1 cellular context compared by ENCODE assay signal in the genomic region with DNA sequence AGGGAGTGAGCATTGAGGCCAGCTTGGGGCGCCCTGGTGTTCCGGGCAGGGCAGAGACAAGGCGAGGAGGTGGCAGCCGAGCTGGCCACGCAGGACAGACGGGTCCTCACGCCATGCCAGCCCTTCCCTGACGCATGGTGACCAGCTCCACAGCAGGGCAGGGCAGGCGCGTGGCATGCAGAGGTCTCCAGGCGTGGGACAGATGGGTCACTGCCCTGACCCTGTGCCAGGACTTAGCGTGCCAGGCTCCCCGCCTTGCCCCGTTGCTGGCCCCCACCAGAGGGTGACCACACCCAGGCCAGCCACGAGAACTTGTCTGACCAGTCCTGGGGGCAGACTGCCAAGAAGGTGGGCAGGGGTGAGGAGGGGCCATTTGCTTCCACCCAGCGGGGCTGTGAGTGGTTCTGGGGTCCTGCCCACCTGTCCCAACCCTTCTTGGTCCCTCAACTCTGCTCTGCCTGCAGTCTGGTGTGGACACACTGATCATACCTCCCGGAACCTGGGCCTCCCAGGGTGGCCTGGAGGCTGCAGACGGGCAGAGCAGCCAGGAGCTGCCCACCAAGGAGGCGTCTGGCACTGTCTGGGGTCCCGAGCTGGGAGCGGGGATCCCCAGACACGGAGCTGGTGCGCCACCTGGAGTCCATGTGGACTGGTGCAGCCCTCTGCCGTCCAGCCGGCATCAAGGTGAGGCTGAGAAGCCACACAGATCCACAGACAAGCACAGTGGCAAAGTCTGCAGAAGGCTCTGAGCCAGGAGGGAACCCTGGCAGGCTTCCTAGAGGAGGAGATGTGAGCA.
TF ChIP-seq lines count a peak whose summit lies in the region.

A gene (plus strand): TSS at position 446 of the 796 bp plus-strand sequence. CDS start 834 bp downstream, outside the sequence.

TF ChIP-seq in HepG2, 621 proteins besides CTCF, POLR2A, EP300 and RAD21 (continued from another document and continues in another):
- TF ChIP-seq, protein P1, sequence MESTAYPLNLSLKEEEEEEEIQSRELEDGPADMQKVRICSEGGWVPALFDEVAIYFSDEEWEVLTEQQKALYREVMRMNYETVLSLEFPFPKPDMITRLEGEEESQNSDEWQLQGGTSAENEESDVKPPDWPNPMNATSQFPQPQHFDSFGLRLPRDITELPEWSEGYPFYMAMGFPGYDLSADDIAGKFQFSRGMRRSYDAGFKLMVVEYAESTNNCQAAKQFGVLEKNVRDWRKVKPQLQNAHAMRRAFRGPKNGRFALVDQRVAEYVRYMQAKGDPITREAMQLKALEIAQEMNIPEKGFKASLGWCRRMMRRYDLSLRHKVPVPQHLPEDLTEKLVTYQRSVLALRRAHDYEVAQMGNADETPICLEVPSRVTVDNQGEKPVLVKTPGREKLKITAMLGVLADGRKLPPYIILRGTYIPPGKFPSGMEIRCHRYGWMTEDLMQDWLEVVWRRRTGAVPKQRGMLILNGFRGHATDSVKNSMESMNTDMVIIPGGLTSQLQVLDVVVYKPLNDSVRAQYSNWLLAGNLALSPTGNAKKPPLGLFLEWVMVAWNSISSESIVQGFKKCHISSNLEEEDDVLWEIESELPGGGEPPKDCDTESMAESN (CRISPR knock-in tag; conservative IDR thresholded peaks at IDR 0.05) = peak; percentile 52; the same call in 1 of the 2 replicates
- TF ChIP-seq ZNF501 (CRISPR knock-in tag; IDR thresholded peaks at IDR 0.05) (no peak), JDP2 (CRISPR knock-in tag; IDR thresholded peaks at IDR 0.05; ENCODE audit: borderline replicate concordance) (no peak), FOXC1 (CRISPR knock-in tag; IDR thresholded peaks at IDR 0.05; ENCODE audit: borderline replicate concordance) (no peak), YY1 (IDR thresholded peaks at IDR 0.05; ENCODE audit: insufficient read depth, insufficient replicate concordance, low read depth, low read length) (peak; percentile 13), SAP130 (CRISPR knock-in tag; IDR thresholded peaks at IDR 0.05; ENCODE audit: low read depth) (peak; percentile 50; the same call in 1 of the 2 replicates), CCDC6 (CRISPR knock-in tag; IDR thresholded peaks at IDR 0.05) (no peak), ZNF629 (CRISPR knock-in tag; conservative IDR thresholded peaks at IDR 0.05) (0 out of 2 replicates have a peak, but pooled peaks have one; percentile 10), ZNF263 (CRISPR knock-in tag; IDR thresholded peaks at IDR 0.05) (no peak), HOXA7 (CRISPR knock-in tag; IDR thresholded peaks at IDR 0.05) (no peak), ZNF850 (CRISPR knock-in tag; conservative IDR thresholded peaks at IDR 0.05) (no peak), DNMT3B (CRISPR knock-in tag; conservative IDR thresholded peaks at IDR 0.05) (no peak), SKI (IDR thresholded peaks at IDR 0.05; ENCODE audit: partially characterized antibody) (peak; percentile 80), AKAP8 (CRISPR knock-in tag; IDR thresholded peaks at IDR 0.05) (peak; percentile 98), AGO2 (optimal IDR thresholded peaks at IDR 0.05; ENCODE audit: low read depth, low read length) (peak; percentile 65), MTA1 (CRISPR knock-in tag; IDR thresholded peaks at IDR 0.05; ENCODE audit: borderline replicate concordance) (peak; percentile 51; the same call in 1 of the 2 replicates), ZNF879 (CRISPR knock-in tag; IDR thresholded peaks at IDR 0.05) (no peak), ZNF841 (CRISPR knock-in tag; IDR thresholded peaks at IDR 0.05; ENCODE audit: borderline replicate concordance) (no peak), JUN (CRISPR knock-in tag; IDR thresholded peaks at IDR 0.05) (no peak), RFXANK (CRISPR knock-in tag; IDR thresholded peaks at IDR 0.05) (no peak), KAT8 (CRISPR knock-in tag; IDR thresholded peaks at IDR 0.05) (no peak), SP1 (IDR thresholded peaks at IDR 0.05) (no peak), SP1 (CRISPR knock-in tag; IDR thresholded peaks at IDR 0.05) (peak; percentile 27; the same call in 1 of the 2 replicates), IKZF4 (CRISPR knock-in tag; IDR thresholded peaks at IDR 0.05; ENCODE audit: borderline replicate concordance, low read depth, not compliant biosample characterization) (peak; percentile 61), FLYWCH1 (CRISPR knock-in tag; IDR thresholded peaks at IDR 0.05) (no peak), CCAR2 (optimal IDR thresholded peaks at IDR 0.05; ENCODE audit: low read depth, low read length) (no peak), KDM2A (CRISPR knock-in tag; IDR thresholded peaks at IDR 0.05; ENCODE audit: borderline replicate concordance, low read depth) (peak; percentile 77; the same call in 1 of the 2 replicates), FOXK1 (CRISPR knock-in tag; IDR thresholded peaks at IDR 0.05; ENCODE audit: borderline replicate concordance, low read depth) (0 out of 2 replicates have a peak, but pooled peaks have one; percentile 13), ATM (IDR thresholded peaks at IDR 0.05; ENCODE audit: borderline replicate concordance) (no peak), ZNF17 (CRISPR knock-in tag; IDR thresholded peaks at IDR 0.05) (no peak), ZBTB7A (CRISPR knock-in tag; IDR thresholded peaks at IDR 0.05) (peak; percentile 32), ZNF274 (CRISPR knock-in tag; IDR thresholded peaks at IDR 0.05) (0 out of 2 replicates have a peak, but pooled peaks have one; percentile 27), NR3C1 (CRISPR knock-in tag; IDR thresholded peaks at IDR 0.05) (no peak), ZNF24 (IDR thresholded peaks at IDR 0.05) (no peak), ZNF75D (CRISPR knock-in tag; IDR thresholded peaks at IDR 0.05; ENCODE audit: borderline replicate concordance) (no peak), ERF (CRISPR knock-in tag; IDR thresholded peaks at IDR 0.05) (peak; percentile 63; the same call in 1 of the 2 replicates)
- TF ChIP-seq, protein P2, sequence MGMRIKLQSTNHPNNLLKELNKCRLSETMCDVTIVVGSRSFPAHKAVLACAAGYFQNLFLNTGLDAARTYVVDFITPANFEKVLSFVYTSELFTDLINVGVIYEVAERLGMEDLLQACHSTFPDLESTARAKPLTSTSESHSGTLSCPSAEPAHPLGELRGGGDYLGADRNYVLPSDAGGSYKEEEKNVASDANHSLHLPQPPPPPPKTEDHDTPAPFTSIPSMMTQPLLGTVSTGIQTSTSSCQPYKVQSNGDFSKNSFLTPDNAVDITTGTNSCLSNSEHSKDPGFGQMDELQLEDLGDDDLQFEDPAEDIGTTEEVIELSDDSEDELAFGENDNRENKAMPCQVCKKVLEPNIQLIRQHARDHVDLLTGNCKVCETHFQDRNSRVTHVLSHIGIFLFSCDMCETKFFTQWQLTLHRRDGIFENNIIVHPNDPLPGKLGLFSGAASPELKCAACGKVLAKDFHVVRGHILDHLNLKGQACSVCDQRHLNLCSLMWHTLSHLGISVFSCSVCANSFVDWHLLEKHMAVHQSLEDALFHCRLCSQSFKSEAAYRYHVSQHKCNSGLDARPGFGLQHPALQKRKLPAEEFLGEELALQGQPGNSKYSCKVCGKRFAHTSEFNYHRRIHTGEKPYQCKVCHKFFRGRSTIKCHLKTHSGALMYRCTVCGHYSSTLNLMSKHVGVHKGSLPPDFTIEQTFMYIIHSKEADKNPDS (CRISPR knock-in tag; IDR thresholded peaks at IDR 0.05) = 0 out of 2 replicates have a peak, but pooled peaks have one; percentile 22
- TF ChIP-seq, protein P3, sequence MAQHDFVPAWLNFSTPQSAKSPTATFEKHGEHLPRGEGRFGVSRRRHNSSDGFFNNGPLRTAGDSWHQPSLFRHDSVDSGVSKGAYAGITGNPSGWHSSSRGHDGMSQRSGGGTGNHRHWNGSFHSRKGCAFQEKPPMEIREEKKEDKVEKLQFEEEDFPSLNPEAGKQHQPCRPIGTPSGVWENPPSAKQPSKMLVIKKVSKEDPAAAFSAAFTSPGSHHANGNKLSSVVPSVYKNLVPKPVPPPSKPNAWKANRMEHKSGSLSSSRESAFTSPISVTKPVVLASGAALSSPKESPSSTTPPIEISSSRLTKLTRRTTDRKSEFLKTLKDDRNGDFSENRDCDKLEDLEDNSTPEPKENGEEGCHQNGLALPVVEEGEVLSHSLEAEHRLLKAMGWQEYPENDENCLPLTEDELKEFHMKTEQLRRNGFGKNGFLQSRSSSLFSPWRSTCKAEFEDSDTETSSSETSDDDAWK (CRISPR knock-in tag; IDR thresholded peaks at IDR 0.05) = no peak
- TF ChIP-seq, protein P4, sequence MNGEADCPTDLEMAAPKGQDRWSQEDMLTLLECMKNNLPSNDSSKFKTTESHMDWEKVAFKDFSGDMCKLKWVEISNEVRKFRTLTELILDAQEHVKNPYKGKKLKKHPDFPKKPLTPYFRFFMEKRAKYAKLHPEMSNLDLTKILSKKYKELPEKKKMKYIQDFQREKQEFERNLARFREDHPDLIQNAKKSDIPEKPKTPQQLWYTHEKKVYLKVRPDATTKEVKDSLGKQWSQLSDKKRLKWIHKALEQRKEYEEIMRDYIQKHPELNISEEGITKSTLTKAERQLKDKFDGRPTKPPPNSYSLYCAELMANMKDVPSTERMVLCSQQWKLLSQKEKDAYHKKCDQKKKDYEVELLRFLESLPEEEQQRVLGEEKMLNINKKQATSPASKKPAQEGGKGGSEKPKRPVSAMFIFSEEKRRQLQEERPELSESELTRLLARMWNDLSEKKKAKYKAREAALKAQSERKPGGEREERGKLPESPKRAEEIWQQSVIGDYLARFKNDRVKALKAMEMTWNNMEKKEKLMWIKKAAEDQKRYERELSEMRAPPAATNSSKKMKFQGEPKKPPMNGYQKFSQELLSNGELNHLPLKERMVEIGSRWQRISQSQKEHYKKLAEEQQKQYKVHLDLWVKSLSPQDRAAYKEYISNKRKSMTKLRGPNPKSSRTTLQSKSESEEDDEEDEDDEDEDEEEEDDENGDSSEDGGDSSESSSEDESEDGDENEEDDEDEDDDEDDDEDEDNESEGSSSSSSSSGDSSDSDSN (CRISPR knock-in tag; IDR thresholded peaks at IDR 0.05) = 0 out of 2 replicates have a peak, but pooled peaks have one; percentile 16
- TF ChIP-seq, protein P5, sequence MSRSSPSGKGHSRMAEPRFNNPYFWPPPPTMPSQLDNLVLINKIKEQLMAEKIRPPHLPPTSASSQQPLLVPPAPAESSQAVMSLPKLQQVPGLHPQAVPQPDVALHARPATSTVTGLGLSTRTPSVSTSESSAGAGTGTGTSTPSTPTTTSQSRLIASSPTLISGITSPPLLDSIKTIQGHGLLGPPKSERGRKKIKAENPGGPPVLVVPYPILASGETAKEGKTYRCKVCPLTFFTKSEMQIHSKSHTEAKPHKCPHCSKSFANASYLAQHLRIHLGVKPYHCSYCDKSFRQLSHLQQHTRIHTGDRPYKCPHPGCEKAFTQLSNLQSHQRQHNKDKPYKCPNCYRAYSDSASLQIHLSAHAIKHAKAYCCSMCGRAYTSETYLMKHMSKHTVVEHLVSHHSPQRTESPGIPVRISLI (CRISPR knock-in tag; IDR thresholded peaks at IDR 0.05; ENCODE audit: borderline replicate concordance) = no peak
- TF ChIP-seq, protein P6, sequence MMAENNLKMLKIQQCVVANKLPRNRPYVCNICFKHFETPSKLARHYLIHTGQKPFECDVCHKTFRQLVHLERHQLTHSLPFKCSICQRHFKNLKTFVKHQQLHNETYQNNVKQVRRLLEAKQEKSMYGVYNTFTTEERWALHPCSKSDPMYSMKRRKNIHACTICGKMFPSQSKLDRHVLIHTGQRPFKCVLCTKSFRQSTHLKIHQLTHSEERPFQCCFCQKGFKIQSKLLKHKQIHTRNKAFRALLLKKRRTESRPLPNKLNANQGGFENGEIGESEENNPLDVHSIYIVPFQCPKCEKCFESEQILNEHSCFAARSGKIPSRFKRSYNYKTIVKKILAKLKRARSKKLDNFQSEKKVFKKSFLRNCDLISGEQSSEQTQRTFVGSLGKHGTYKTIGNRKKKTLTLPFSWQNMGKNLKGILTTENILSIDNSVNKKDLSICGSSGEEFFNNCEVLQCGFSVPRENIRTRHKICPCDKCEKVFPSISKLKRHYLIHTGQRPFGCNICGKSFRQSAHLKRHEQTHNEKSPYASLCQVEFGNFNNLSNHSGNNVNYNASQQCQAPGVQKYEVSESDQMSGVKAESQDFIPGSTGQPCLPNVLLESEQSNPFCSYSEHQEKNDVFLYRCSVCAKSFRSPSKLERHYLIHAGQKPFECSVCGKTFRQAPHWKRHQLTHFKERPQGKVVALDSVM (CRISPR knock-in tag; IDR thresholded peaks at IDR 0.05) = no peak
- TF ChIP-seq, protein P7, sequence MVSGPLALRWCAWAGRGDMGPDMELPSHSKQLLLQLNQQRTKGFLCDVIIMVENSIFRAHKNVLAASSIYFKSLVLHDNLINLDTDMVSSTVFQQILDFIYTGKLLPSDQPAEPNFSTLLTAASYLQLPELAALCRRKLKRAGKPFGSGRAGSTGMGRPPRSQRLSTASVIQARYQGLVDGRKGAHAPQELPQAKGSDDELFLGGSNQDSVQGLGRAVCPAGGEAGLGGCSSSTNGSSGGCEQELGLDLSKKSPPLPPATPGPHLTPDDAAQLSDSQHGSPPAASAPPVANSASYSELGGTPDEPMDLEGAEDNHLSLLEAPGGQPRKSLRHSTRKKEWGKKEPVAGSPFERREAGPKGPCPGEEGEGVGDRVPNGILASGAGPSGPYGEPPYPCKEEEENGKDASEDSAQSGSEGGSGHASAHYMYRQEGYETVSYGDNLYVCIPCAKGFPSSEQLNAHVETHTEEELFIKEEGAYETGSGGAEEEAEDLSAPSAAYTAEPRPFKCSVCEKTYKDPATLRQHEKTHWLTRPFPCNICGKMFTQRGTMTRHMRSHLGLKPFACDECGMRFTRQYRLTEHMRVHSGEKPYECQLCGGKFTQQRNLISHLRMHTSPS (CRISPR knock-in tag; IDR thresholded peaks at IDR 0.05; ENCODE audit: low read depth) = peak; percentile 55
